15 cellular contexts compared by ENCODE assay signal in genomic region chr11:45151362-45151982, GRCh38.
"Had no signal": no experiment of that assay in that cellular context is flagged by ENCODE, and none has a peak within 500 bp of the region (broad histone marks: within the 10 kb centered on the region; RNA-seq: fewer than 3 reads in every experiment).

No MANE protein-coding gene starts in this region.

- H3K4me3 Mint-ChIP-seq: activated naive CD4-positive, alpha-beta T cell treated with anti-CD3 and anti-CD28 coated beads, Interleukin-2, amount 10 ng/mL, durations not matched to agents 7 days and 5 days; activated naive CD8-positive, alpha-beta T cell treated with anti-CD3 and anti-CD28 coated beads, Interleukin-2, amount 50 U/mL, for 24 hours; natural killer cell; stimulated activated memory B cell treated with anti-CD40 and anti-IgM and Interleukin-4, amounts not matched to agents 10 μg/mL and 1 μg/mL and 100 μg/mL, for 72 hours; T-cell had no signal

- H3K36me3 Mint-ChIP-seq: activated naive CD4-positive, alpha-beta T cell treated with anti-CD3 and anti-CD28 coated beads, Interleukin-2, amount 10 ng/mL, durations not matched to agents 7 days and 5 days; natural killer cell had no signal

- H3K27me3 Mint-ChIP-seq: activated naive CD8-positive, alpha-beta T cell treated with anti-CD3 and anti-CD28 coated beads, Interleukin-2, amount 50 U/mL, for 24 hours; brain; stimulated activated memory B cell treated with anti-CD40 and anti-IgM and Interleukin-4, amounts not matched to agents 10 μg/mL and 1 μg/mL and 100 μg/mL, for 72 hours; T-cell had no signal

- H3K27ac Mint-ChIP-seq: activated naive CD4-positive, alpha-beta T cell treated with anti-CD3 and anti-CD28 coated beads, Interleukin-2, amount 10 ng/mL, durations not matched to agents 7 days and 5 days; activated naive CD8-positive, alpha-beta T cell treated with anti-CD3 and anti-CD28 coated beads, Interleukin-2, amount 50 U/mL, for 24 hours; natural killer cell; stimulated activated memory B cell treated with anti-CD40 and anti-IgM and Interleukin-4, amounts not matched to agents 10 μg/mL and 1 μg/mL and 100 μg/mL, for 72 hours; T-cell had no signal

- DNase-seq: activated CD4-positive, alpha-beta T cell treated with anti-CD3 and anti-CD28 coated beads, Interleukin-2, amount 50 U/mL, for 4 hours; activated effector memory CD4-positive, alpha-beta T cell treated with Interleukin-2 at 50 U/mL for 16 hours; activated naive CD4-positive, alpha-beta T cell treated with anti-CD3 and anti-CD28 coated beads, Interleukin-2, amount 10 ng/mL, durations not matched to agents 7 days and 5 days; activated naive CD8-positive, alpha-beta T cell treated with anti-CD3 and anti-CD28 coated beads, Interleukin-2, amount 50 U/mL, for 24 hours; activated T-cell treated with anti-CD3 and anti-CD28 coated beads, Interleukin-2, amount 50 U/mL, for 1 hour; anterior cingulate cortex; central memory CD4-positive, alpha-beta T cell; mesendoderm; stimulated activated CD4-positive, alpha-beta T cell treated with anti-CD3 and anti-CD28 coated beads, Interleukin-4, amount 100 ng/mL, for 4 hours; T-helper 9 cell had no signal

- ATAC-seq: activated naive CD8-positive, alpha-beta T cell treated with anti-CD3 and anti-CD28 coated beads, Interleukin-2, amount 50 U/mL, for 24 hours; natural killer cell; sciatic nerve; stimulated activated memory B cell treated with anti-CD40 and anti-IgM and Interleukin-4, amounts not matched to agents 10 μg/mL and 1 μg/mL and 100 μg/mL, for 72 hours; T-cell had no signal

- H3K9me3 Mint-ChIP-seq: activated naive CD8-positive, alpha-beta T cell treated with anti-CD3 and anti-CD28 coated beads, Interleukin-2, amount 50 U/mL, for 24 hours; natural killer cell; stimulated activated memory B cell treated with anti-CD40 and anti-IgM and Interleukin-4, amounts not matched to agents 10 μg/mL and 1 μg/mL and 100 μg/mL, for 72 hours; T-cell had no signal
